9 cellular contexts compared by ENCODE assay signal in the genomic region with DNA sequence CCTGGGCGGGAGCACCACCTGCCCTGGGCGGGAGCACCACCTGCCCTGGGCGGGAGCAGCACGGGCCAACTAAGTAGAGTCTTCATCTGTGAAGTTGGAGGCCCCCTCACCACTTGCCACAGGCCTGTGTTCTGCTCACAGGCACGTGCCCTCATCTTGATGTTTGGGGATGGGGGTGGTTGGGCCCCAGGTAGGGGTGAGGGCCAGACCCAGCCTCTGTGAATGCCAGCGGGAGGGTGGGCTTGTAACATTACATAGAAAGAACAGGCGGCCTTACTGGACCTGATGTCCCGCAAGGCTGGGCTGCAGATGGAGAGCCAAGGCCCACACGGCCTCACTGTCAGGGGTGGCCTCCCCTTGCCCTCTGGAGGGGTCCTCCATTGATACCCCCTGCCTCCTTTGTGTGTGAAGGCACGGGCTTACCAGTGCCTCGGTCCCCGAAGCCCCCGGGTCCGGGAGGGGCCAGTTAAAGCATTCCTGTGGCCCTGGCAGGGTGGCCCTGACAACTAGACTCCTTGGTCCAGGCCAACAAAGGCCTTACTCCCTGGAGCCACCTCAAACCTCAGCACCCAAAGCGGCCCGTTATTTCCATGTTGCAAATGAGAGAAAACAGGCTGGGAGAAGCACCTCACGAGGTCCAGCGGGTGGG. TPM values are rescaled to one million over a fixed set of nuclear protein-coding genes. Genes with fewer than 3 reads are reported as not detected.
DNase-seq lines count a peak whose midpoint lies in the region; ATAC-seq and TF ChIP-seq lines count a peak whose summit lies in the region.
"Had no signal": no experiment of that assay in that cellular context is flagged by ENCODE, and none has a peak within 500 bp of the region (broad histone marks: within the 10 kb centered on the region; RNA-seq: fewer than 3 reads in every experiment).

No MANE protein-coding gene starts in this region.

- CTCF ChIA-PET in MCF 10A (lab: Yijun Ruan, JAX) = no interaction called here
- CTCF ChIA-PET in mammary epithelial cell (lab: Charles Lee; ENCODE audit: low non-redundant PET) = no interaction called here

- BruUV-seq in MCF 10A (replicated peaks; lab: Mats Ljungman, UMichigan) (no TSS peak), mammary epithelial cell (replicated peaks; lab: Mats Ljungman, UMichigan) (no TSS peak)

- WGBS in mammary epithelial cell (ENCODE audit: low coverage, missing lambda C conversion rate) = 90% methylated on average over 2 of the region's 18 CpGs
- WGBS in body of pancreas, 2 donors = 67 to 79% methylated on average over 8 to 17 of the region's 18 CpGs
- WGBS in urinary bladder = 75% methylated on average over 18 of the region's 18 CpGs

- peaks cover 4% of the 10 kb centered on the region for H4K20me1 ChIP-seq in mammary epithelial cell (ENCODE audit: insufficient read depth, low read length)

- H3K4me1 ChIP-seq in mammary epithelial cell (ENCODE audit: insufficient read depth, low read length) (peaks cover 40% of the 10 kb centered on the region), body of pancreas (peaks cover 25% of the 10 kb centered on the region), urinary bladder (ENCODE audit: insufficient read depth) (no peaks in the 10 kb centered on the region)

- POLR2A ChIA-PET in MCF 10A (lab: Yijun Ruan, JAX) = interaction anchor here (1.3 to 4.5 kb wide), 3 partner anchors 14 to 22 kb away, joined by 3 to 66 read pairs (median 44); no protein-coding TSS in a partner anchor

- no peak overlapping the region for H3K27ac ChIP-seq in mammary epithelial cell (ENCODE audit: insufficient read depth, low read depth, low read length)
- H3K27ac ChIP-seq in body of pancreas = peak overlapping the region in 3 of 4 donors; percentile 10 to 80 (median 62)
- peak overlapping the region; percentile 89 for H3K27ac ChIP-seq in urinary bladder (ENCODE audit: low read depth)

- in situ Hi-C loops in mammary epithelial cell (cut with MboI; ENCODE audit: low sequenced_read_pairs in 2 of 2) = no loop called here
- in situ Hi-C loops in ACHN (cut with HindIII; ENCODE audit: low pct_ligation_motif_present, low pct_unique_long_range_greater_than_20kb, low sequenced_read_pairs) = no loop called here

- no peak for DNase-seq in MCF 10A (ENCODE audit: unreplicated experiment)
- no peak for DNase-seq in mammary epithelial cell
- no peak for DNase-seq in body of pancreas
- DNase-seq in mesothelial cell of epicardium (ENCODE audit: low spot score in 2 of 2, unreplicated experiment in 2 of 2) = no peak
- DNase-seq in hypothalamus (lab: John Stamatoyannopoulos, UW) = no peak
- DNase-seq in NCI-H526 treated with DMSO at 0.1 percent for 48 hours (lab: John Stamatoyannopoulos, UW) = no peak
- no peak for DNase-seq in ACHN
- DNase-seq: DMS 273 treated with DMSO at 0.1 percent for 48 hours had no signal

- TF ChIP-seq POLR2A in body of pancreas (IDR thresholded peaks at IDR 0.05) = no peak

- intact Hi-C loops in MCF 10A (cut with micrococcal nuclease) (no loop called here), mammary epithelial cell (cut with micrococcal nuclease) (no loop called here), body of pancreas (cut with DNase I) (no loop called here)

- H3K9ac ChIP-seq in mammary epithelial cell (ENCODE audit: insufficient read depth, low read length) = no peak overlapping the region

- no peak overlapping the region for H3K4me2 ChIP-seq in mammary epithelial cell (ENCODE audit: insufficient read depth, low read depth, low read length)

- no peaks in the 10 kb centered on the region for H3K27me3 ChIP-seq in mammary epithelial cell (ENCODE audit: insufficient read depth, low read length)
- peaks cover 0 to 20% of the 10 kb centered on the region in 2 donors for H3K27me3 ChIP-seq in body of pancreas

- H3K4me3 ChIP-seq in mammary epithelial cell (replicated peaks in 1 of 3; ENCODE audit: insufficient read depth in 1 of 3, low read depth in 2 of 3, low read length in 3 of 3) (no peak overlapping the region), body of pancreas (no peak overlapping the region), urinary bladder (ENCODE audit: low read depth, low read length) (peak overlapping the region; percentile 64)

- peaks cover 39% of the 10 kb centered on the region for H3K79me2 ChIP-seq in mammary epithelial cell (ENCODE audit: insufficient read depth, low read length)

- H3K36me3 ChIP-seq in mammary epithelial cell (ENCODE audit: insufficient read depth, low read length) = no peaks in the 10 kb centered on the region
- no peaks in the 10 kb centered on the region for H3K36me3 ChIP-seq in body of pancreas (replicated peaks in 1 of 2; ENCODE audit: insufficient read depth in 1 of 2, low read depth in 2 of 2)
- no peaks in the 10 kb centered on the region for H3K36me3 ChIP-seq in urinary bladder (ENCODE audit: insufficient read depth)

- dilution Hi-C loops in mammary epithelial cell (cut with HindIII; ENCODE audit: low sequenced_read_pairs) = no loop called here

- no peaks in the 10 kb centered on the region for H3K9me3 Mint-ChIP-seq in MCF 10A (ENCODE audit: unreplicated experiment)
- no peaks in the 10 kb centered on the region for H3K9me3 Mint-ChIP-seq in mesothelial cell of epicardium

- no peak for TF ChIP-seq CTCF in MCF 10A (IDR thresholded peaks at IDR 0.05; ENCODE audit: unreplicated experiment)
- TF ChIP-seq CTCF in mammary epithelial cell (conservative IDR thresholded peaks at IDR 0.05 in 1 of 2, IDR thresholded peaks at IDR 0.05 in 1 of 2; ENCODE audit: extremely low read depth in 1 of 2, insufficient read depth in 1 of 2, low read depth in 1 of 2, low read length in 2 of 2) = no peak
- no peak for TF ChIP-seq CTCF in body of pancreas (IDR thresholded peaks at IDR 0.05)
- TF ChIP-seq CTCF in mesothelial cell of epicardium (IDR thresholded peaks at IDR 0.05; ENCODE audit: unreplicated experiment) = no peak

- H3K4me1 Mint-ChIP-seq in MCF 10A (ENCODE audit: insufficient read depth, unreplicated experiment) (no peaks in the 10 kb centered on the region), mesothelial cell of epicardium (peaks cover 5% of the 10 kb centered on the region)

- no peaks in the 10 kb centered on the region for H3K27me3 Mint-ChIP-seq in MCF 10A (ENCODE audit: insufficient read depth, unreplicated experiment)
- H3K27me3 Mint-ChIP-seq in mesothelial cell of epicardium (ENCODE audit: low read depth) = peaks cover 14% of the 10 kb centered on the region

- H3K4me3 Mint-ChIP-seq in MCF 10A (ENCODE audit: unreplicated experiment) = peak overlapping the region; percentile 84
- peak overlapping the region; percentile 52 for H3K4me3 Mint-ChIP-seq in mesothelial cell of epicardium

- H2AFZ ChIP-seq in mammary epithelial cell (ENCODE audit: low read depth, low read length) = no peak overlapping the region

- H3K9me3 ChIP-seq in mammary epithelial cell (replicated peaks; ENCODE audit: insufficient read depth, low read length) (no peaks in the 10 kb centered on the region), body of pancreas (no peaks in the 10 kb centered on the region)

- H3K27ac Mint-ChIP-seq in MCF 10A (ENCODE audit: low read depth, unreplicated experiment) (no peak overlapping the region), mesothelial cell of epicardium (no peak overlapping the region)

- peaks cover 5% of the 10 kb centered on the region for H3K36me3 Mint-ChIP-seq in MCF 10A (ENCODE audit: insufficient read depth, unreplicated experiment)
- no peaks in the 10 kb centered on the region for H3K36me3 Mint-ChIP-seq in mesothelial cell of epicardium

- no peak for ATAC-seq in body of pancreas

RNA-seq across cellular contexts. Expression of a gene that starts 1.1 kb away (rescaled TPM):
- 268 and 350 TPM in 2 replicates for total RNA-seq in MCF 10A (2022)
- 100 to 1,000 TPM; 180 to 212 TPM for total RNA-seq in mammary epithelial cell
- 118 TPM for polyA plus RNA-seq in mammary epithelial cell
- 42.3 TPM for polyA minus RNA-seq in mammary epithelial cell
- total RNA-seq in body of pancreas = 1 to 10 TPM; 2.0 to 5.4 TPM
- total RNA-seq in mesothelial cell of epicardium = 62.0 to 68.8 TPM (median 67.3 TPM) in 3 replicates
- total RNA-seq in urinary bladder = 29.9 TPM
- 65.5 TPM for polyA plus RNA-seq in urinary bladder

RNA-seq across cellular contexts. Expression of a gene that starts 15.1 kb away (rescaled TPM):
- 86.8 and 87.3 TPM in 2 replicates for total RNA-seq in MCF 10A (2022)
- 10 to 100 TPM; 24.8 to 52.0 TPM for total RNA-seq in mammary epithelial cell
- polyA plus RNA-seq in mammary epithelial cell = 14.1 TPM
- polyA minus RNA-seq in mammary epithelial cell = 7.5 TPM
- total RNA-seq in body of pancreas = 10 to 100 TPM; 24.1 to 60.3 TPM
- 90.4 to 92.1 TPM (median 91.5 TPM) in 3 replicates for total RNA-seq in mesothelial cell of epicardium
- total RNA-seq in urinary bladder = 25.9 TPM
- 23.7 TPM for polyA plus RNA-seq in urinary bladder

RNA-seq across cellular contexts. Expression of a gene that starts 45.7 kb away (rescaled TPM):
- 191 and 193 TPM in 2 replicates for total RNA-seq in MCF 10A (2022)
- 100 to 1,000 TPM in 1 of 2 donors, 10 to 100 TPM in 1; 68.7 to 163 TPM for total RNA-seq in mammary epithelial cell
- polyA plus RNA-seq in mammary epithelial cell = 146 TPM
- 216 TPM for polyA minus RNA-seq in mammary epithelial cell
- total RNA-seq in body of pancreas = 100 to 1,000 TPM in 1 of 2 donors, 10 to 100 TPM in 1; 37.6 to 116 TPM
- 202 to 212 TPM (median 204 TPM) in 3 replicates for total RNA-seq in mesothelial cell of epicardium
- 41.7 TPM for total RNA-seq in urinary bladder
- 122 TPM for polyA plus RNA-seq in urinary bladder
